Comparison of ENCODE assay signal across 1 cellular context in genomic region chr22:37686002-37686982, GRCh38.
A peak's percentile ranks its signal among the peaks of the same experiment; 100 is the strongest.
TF ChIP-seq lines count a peak whose summit lies in the region.

TSS of gene NOL12 (plus strand) at chr22:37686343. CDS start at chr22:37686393, 50 bp downstream.

TF ChIP-seq in HCT116, 20 proteins besides CTCF, POLR2A, EP300 and RAD21 (continued from another document):
- TF ChIP-seq SRF (IDR thresholded peaks at IDR 0.05; ENCODE audit: low read depth): 0 out of 2 replicates have a peak, but pooled peaks have one; percentile 29
- TF ChIP-seq ZNF274 (IDR thresholded peaks at IDR 0.05; ENCODE audit: low read depth, low read length): no peak
- no peak for TF ChIP-seq CEBPB (IDR thresholded peaks at IDR 0.05; ENCODE audit: low read depth)
- no peak for TF ChIP-seq REST (IDR thresholded peaks at IDR 0.05; ENCODE audit: low read depth)
- TF ChIP-seq FOSL1 (IDR thresholded peaks at IDR 0.05; ENCODE audit: low read depth): no peak
- TF ChIP-seq EZH2phosphoT487 (IDR thresholded peaks at IDR 0.05; ENCODE audit: borderline replicate concordance): no peak
- no peak for TF ChIP-seq JUND (IDR thresholded peaks at IDR 0.05)
- TF ChIP-seq EGR1 (IDR thresholded peaks at IDR 0.05; ENCODE audit: low read depth): no peak
- peak; percentile 51 for TF ChIP-seq YY1 (IDR thresholded peaks at IDR 0.05; ENCODE audit: extremely low read depth, insufficient replicate concordance, low read depth, low read length)
- TF ChIP-seq POLR2AphosphoS5 (IDR thresholded peaks at IDR 0.05; ENCODE audit: low read depth, low read length): peak; percentile 78
- TF ChIP-seq SP1 (IDR thresholded peaks at IDR 0.05; ENCODE audit: low read depth): peak; percentile 95
- TF ChIP-seq ZBTB33 (IDR thresholded peaks at IDR 0.05; ENCODE audit: extremely low read depth, insufficient replicate concordance, low read length): no peak
- TF ChIP-seq, protein P1, sequence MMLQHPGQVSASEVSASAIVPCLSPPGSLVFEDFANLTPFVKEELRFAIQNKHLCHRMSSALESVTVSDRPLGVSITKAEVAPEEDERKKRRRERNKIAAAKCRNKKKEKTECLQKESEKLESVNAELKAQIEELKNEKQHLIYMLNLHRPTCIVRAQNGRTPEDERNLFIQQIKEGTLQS (IDR thresholded peaks at IDR 0.05): no peak
- no peak for TF ChIP-seq EZH2 (IDR thresholded peaks at IDR 0.05)
- no peak; the same call in 1 of the 2 replicates for TF ChIP-seq SIN3A (IDR thresholded peaks at IDR 0.05; ENCODE audit: low read depth)
- peak; percentile 91 for TF ChIP-seq MAX (IDR thresholded peaks at IDR 0.05)
